Comparison of ENCODE assay signal across 1 cellular context in genomic region chr20:31628057-31628456, GRCh38.
TF ChIP-seq lines count a peak whose summit lies in the region.

No MANE protein-coding gene starts in this region.

TF ChIP-seq in HEK293, 187 proteins besides CTCF, POLR2A, EP300 and RAD21:
- TF ChIP-seq ZNF280D (tag by site-specific recombination; IDR thresholded peaks at IDR 0.05) (0 out of 2 replicates have a peak, but pooled peaks have one; percentile 28), ZNF146 (tag by site-specific recombination; IDR thresholded peaks at IDR 0.05) (peak; percentile 98), ZNF580 (tag by site-specific recombination; IDR thresholded peaks at IDR 0.05) (peak; percentile 39; the same call in 1 of the 2 replicates)
